8 cellular contexts compared by ENCODE assay signal in genomic region chr3:170499562-170500156, GRCh38.
A peak's percentile ranks its signal among the peaks of the same experiment; 100 is the strongest.
DNase-seq lines count a peak whose midpoint lies in the region; ATAC-seq, FAIRE-seq and TF ChIP-seq lines count a peak whose summit lies in the region.

No MANE protein-coding gene starts in this region.

- no peak for ATAC-seq in activated CD4-positive, CD25-positive, alpha-beta regulatory T cell treated with anti-CD3 and anti-CD28 coated beads, Interleukin-2, amount 50 U/mL, for 24 hours
- no peak for ATAC-seq in GM19324 (IDR thresholded peaks at IDR 0.05; ENCODE audit: low FRiP score, unreplicated experiment)

- H3K4me1 Mint-ChIP-seq in neural crest cell = no peaks in the 10 kb centered on the region

- H3K4me3 Mint-ChIP-seq in neural crest cell = no peak overlapping the region

- no peaks in the 10 kb centered on the region for H3K9me3 Mint-ChIP-seq in neural crest cell

- DNase-seq in AG20443 (ENCODE audit: low spot score) (peak; percentile 87), GM12891 (ENCODE audit: insufficient read length, low spot score) (peak; percentile 31), NCI-H226 (peak; percentile 33), dedifferentiated amniotic fluid mesenchymal stem cell (ENCODE audit: extremely low spot score) (peak; percentile 47), neural crest cell (ENCODE audit: low read depth, low spot score) (peak; percentile 8), HK-2 (ENCODE audit: unreplicated experiment) (no peak)

- peak; percentile 58 for TF ChIP-seq CTCF in neural crest cell (conservative IDR thresholded peaks at IDR 0.05)

- no peak for TF ChIP-seq POLR2A in GM12891 (IDR thresholded peaks at IDR 0.05; ENCODE audit: low read depth, low read length)

- H3K36me3 Mint-ChIP-seq in neural crest cell (ENCODE audit: low read depth) = no peaks in the 10 kb centered on the region

- H3K27ac Mint-ChIP-seq in neural crest cell (ENCODE audit: unreplicated experiment) = no peak overlapping the region

- FAIRE-seq in GM12891 (lab: Jason Lieb, UNC) = no peak

- no peaks in the 10 kb centered on the region for H3K27me3 Mint-ChIP-seq in neural crest cell (ENCODE audit: low read depth)

TF ChIP-seq in GM12891, 5 proteins besides CTCF, POLR2A, EP300 and RAD21:
- no peak for TF ChIP-seq TAF1 (IDR thresholded peaks at IDR 0.05; ENCODE audit: low read depth, low read length)
- TF ChIP-seq PAX5 (IDR thresholded peaks at IDR 0.05; ENCODE audit: insufficient read depth, low read length, severe bottlenecking) = no peak
- no peak for TF ChIP-seq SPI1 (IDR thresholded peaks at IDR 0.05; ENCODE audit: low read depth, low read length)
- no peak for TF ChIP-seq POU2F2 (IDR thresholded peaks at IDR 0.05; ENCODE audit: low read depth, low read length)
- TF ChIP-seq POLR2AphosphoS5 (IDR thresholded peaks at IDR 0.05; ENCODE audit: low read depth, low read length) = no peak
